ENCODE assay signal across 12 cellular contexts in genomic region chr7:129853661-129854268, GRCh38.
A peak's percentile ranks its signal among the peaks of the same experiment; 100 is the strongest.
DNase-seq lines count a peak whose midpoint lies in the region; ATAC-seq and TF ChIP-seq lines count a peak whose summit lies in the region.
"Had no signal": no experiment of that assay in that cellular context is flagged by ENCODE, and none has a peak within 500 bp of the region (broad histone marks: within the 10 kb centered on the region; RNA-seq: fewer than 3 reads in every experiment).

No MANE protein-coding gene starts in this region.

- H3K36me3 ChIP-seq in ACC112 (ENCODE audit: insufficient read depth, low read length) (0 out of 2 replicates have a peak, but pooled peaks cover 7% of the 10 kb centered on the region), brain microvascular endothelial cell (replicated peaks) (no peaks in the 10 kb centered on the region), liver (ENCODE audit: control insufficient read depth in 4 of 4, insufficient read depth in 3 of 4, low read depth in 1 of 4, low read length in 3 of 4) (peaks cover 0 to 2% (median 0%) of the 10 kb centered on the region in 4 donors), esophagus muscularis mucosa (peaks cover 0 to 16% (median 0%) of the 10 kb centered on the region in 4 donors)

- H3K4me1 ChIP-seq in ACC112 (ENCODE audit: control insufficient read depth, insufficient read depth, low read length, unreplicated experiment) = peaks cover 54% of the 10 kb centered on the region
- peaks cover 12 to 47% (median 30%) of the 10 kb centered on the region in 4 donors for H3K4me1 ChIP-seq in liver (ENCODE audit: control insufficient read depth in 4 of 4, insufficient read depth in 4 of 4, low read length in 3 of 4)
- peaks cover 41 to 57% (median 48%) of the 10 kb centered on the region in 4 donors for H3K4me1 ChIP-seq in esophagus muscularis mucosa

- H3K27me3 ChIP-seq in ACC112 (ENCODE audit: insufficient read depth, low read length) (no peaks in the 10 kb centered on the region), brain microvascular endothelial cell (replicated peaks) (no peaks in the 10 kb centered on the region), liver (ENCODE audit: control insufficient read depth in 4 of 4, insufficient read depth in 4 of 4, low read length in 3 of 4) (no peaks in the 10 kb centered on the region), esophagus muscularis mucosa (no peaks in the 10 kb centered on the region)
- H3K27me3 ChIP-seq: testis had no signal

- DNase-seq in brain microvascular endothelial cell (no peak), esophagus muscularis mucosa (ENCODE audit: extremely low spot score) (no peak)
- DNase-seq: activated naive CD4-positive, alpha-beta T cell treated with Interleukin-2 at 50 U/mL for 16 hours; NCI-H1105; T-helper 2 cell; testis had no signal

- intact Hi-C loops in esophagus muscularis mucosa (cut with DNase I) = no loop called here

- H3K9ac ChIP-seq in liver (ENCODE audit: low read depth in 1 of 2, low read length in 2 of 2) = no peak overlapping the region

- TF ChIP-seq POLR2A in esophagus muscularis mucosa (IDR thresholded peaks at IDR 0.05; ENCODE audit: low read depth) = no peak

- no peak for TF ChIP-seq RAD21 in Ishikawa (IDR thresholded peaks at IDR 0.05; ENCODE audit: low read depth)
- TF ChIP-seq RAD21 in liver (IDR thresholded peaks at IDR 0.05) = peak; percentile 25 to 35

- ATAC-seq in HG03095 (IDR thresholded peaks at IDR 0.05; ENCODE audit: unreplicated experiment) (no peak), GM18519 (IDR thresholded peaks at IDR 0.05; ENCODE audit: low FRiP score, unreplicated experiment) (no peak), GM18861 (IDR thresholded peaks at IDR 0.05; ENCODE audit: unreplicated experiment) (no peak)

- H3K9me3 ChIP-seq in liver (ENCODE audit: control insufficient read depth in 4 of 4, low read length in 3 of 4) = no peaks in the 10 kb centered on the region
- H3K9me3 ChIP-seq in esophagus muscularis mucosa = no peaks in the 10 kb centered on the region
- H3K9me3 ChIP-seq: testis had no signal

- in situ Hi-C loops in brain microvascular endothelial cell (cut with HindIII; ENCODE audit: low pct_ligation_motif_present, low sequenced_read_pairs) = no loop called here

- H3K4me3 ChIP-seq in ACC112 (ENCODE audit: low read depth, low read length) = peak overlapping the region; percentile 61
- H3K4me3 ChIP-seq in brain microvascular endothelial cell (ENCODE audit: low read depth, low read length) = no peak overlapping the region
- H3K4me3 ChIP-seq in liver (ENCODE audit: low read depth in 1 of 3, low read length in 3 of 3) = peak overlapping the region in 1 of 3 donors; percentile 32
- H3K4me3 ChIP-seq in esophagus muscularis mucosa = no peak overlapping the region
- H3K4me3 ChIP-seq: testis had no signal

- no peak overlapping the region for H2AFZ ChIP-seq in ACC112 (ENCODE audit: low read length, unreplicated experiment)

- peak overlapping the region; percentile 95 for H3K27ac ChIP-seq in ACC112 (ENCODE audit: low read depth, low read length)
- peak overlapping the region; percentile 84 for H3K27ac ChIP-seq in brain microvascular endothelial cell
- H3K27ac ChIP-seq in liver (ENCODE audit: low read depth in 1 of 2, low read length in 2 of 2) = peak overlapping the region; percentile 76 to 78
- H3K27ac ChIP-seq in esophagus muscularis mucosa (replicated peaks in 1 of 4) = peak overlapping the region in 2 of 4 donors; percentile 8 to 46

- peaks cover 23% of the 10 kb centered on the region for H3K79me2 ChIP-seq in ACC112 (ENCODE audit: control insufficient read depth, insufficient read depth, low read length, unreplicated experiment)

- no peak for TF ChIP-seq CTCF in brain microvascular endothelial cell (IDR thresholded peaks at IDR 0.05; ENCODE audit: low read depth, low read length, missing control alignments)
- TF ChIP-seq CTCF in liver (IDR thresholded peaks at IDR 0.05; ENCODE audit: low read depth, low read length, missing input control) = no peak
- no peak for TF ChIP-seq CTCF in esophagus muscularis mucosa (IDR thresholded peaks at IDR 0.05)

- no peak for TF ChIP-seq EP300 in Ishikawa (IDR thresholded peaks at IDR 0.05; ENCODE audit: borderline replicate concordance)
- TF ChIP-seq EP300 in esophagus muscularis mucosa (IDR thresholded peaks at IDR 0.05) = no peak

- whole genome bisulfite sequencing in liver = 26% methylated on average over 6 of the region's 6 CpGs
- WGBS in esophagus muscularis mucosa = 76% methylated on average over 6 of the region's 6 CpGs

TF ChIP-seq in Ishikawa, 13 proteins besides CTCF, POLR2A, EP300 and RAD21:
- no peak for TF ChIP-seq CREB1 (IDR thresholded peaks at IDR 0.05; ENCODE audit: low read depth)
- 0 out of 2 replicates have a peak, but pooled peaks have one; percentile 9 for TF ChIP-seq CEBPB (IDR thresholded peaks at IDR 0.05)

TF ChIP-seq in liver, 16 proteins besides CTCF, POLR2A, EP300 and RAD21:
- peak; percentile 68 for TF ChIP-seq SP1 (IDR thresholded peaks at IDR 0.05)
- TF ChIP-seq MAX (IDR thresholded peaks at IDR 0.05) = peak; percentile 29
- no peak for TF ChIP-seq REST (IDR thresholded peaks at IDR 0.05)
- peak; percentile 82 for TF ChIP-seq YY1 (IDR thresholded peaks at IDR 0.05)
- peak; percentile 0 for TF ChIP-seq ATF3 (IDR thresholded peaks at IDR 0.05)
- peak; percentile 17 to 28 for TF ChIP-seq GABPA (IDR thresholded peaks at IDR 0.05 in 1 of 2, conservative IDR thresholded peaks at IDR 0.05 in 1 of 2)
- peak; percentile 14 for TF ChIP-seq HNF4G (IDR thresholded peaks at IDR 0.05)
- TF ChIP-seq NR2F2 (IDR thresholded peaks at IDR 0.05) = peak; percentile 9
- TF ChIP-seq EGR1 (IDR thresholded peaks at IDR 0.05; ENCODE audit: low read depth in 2 of 2) = no peak
- TF ChIP-seq ZBTB33 (IDR thresholded peaks at IDR 0.05) = peak; percentile 48
- peak; percentile 12 for TF ChIP-seq FOXA1 (IDR thresholded peaks at IDR 0.05)
- TF ChIP-seq TAF1 (conservative IDR thresholded peaks at IDR 0.05) = peak; percentile 17
- peak; percentile 62 to 71 for TF ChIP-seq HNF4A (conservative IDR thresholded peaks at IDR 0.05)
- peak; percentile 35 to 76 for TF ChIP-seq RXRA (IDR thresholded peaks at IDR 0.05)
- TF ChIP-seq JUND (IDR thresholded peaks at IDR 0.05) = peak; percentile 38 to 47
- peak; percentile 66 for TF ChIP-seq FOXA2 (IDR thresholded peaks at IDR 0.05)
